Comparison of ENCODE assay signal across 25 cellular contexts in genomic region chr3:32280262-32280910, GRCh38. TPM values are rescaled to one million over a fixed set of nuclear protein-coding genes. Genes with fewer than 3 reads are reported as not detected.
DNase-seq lines count a peak whose midpoint lies in the region; ATAC-seq, FAIRE-seq and TF ChIP-seq lines count a peak whose summit lies in the region.
"Had no signal": no experiment of that assay in that cellular context is flagged by ENCODE, and none has a peak within 500 bp of the region (broad histone marks: within the 10 kb centered on the region; RNA-seq: fewer than 3 reads in every experiment).

No MANE protein-coding gene starts in this region.

- H3K9ac ChIP-seq in K562 (ENCODE audit: insufficient read depth in 1 of 2, low read depth in 2 of 2, low read length in 2 of 2): no peak overlapping the region
- no peak overlapping the region for H3K9ac ChIP-seq in mesendoderm (ENCODE audit: low read length)
- H3K9ac ChIP-seq: BLaER1, SK-N-SH had no signal

- DNase-seq in DMS53 (lab: John Stamatoyannopoulos, UW) (peak; percentile 37), DMS53 treated with DMSO at 0.1 percent for 48 hours (lab: John Stamatoyannopoulos, UW; ENCODE audit: unreplicated experiment) (no peak), PC-9 (peak; percentile 40 to 59), K562 (ENCODE audit: extremely low read depth in 1 of 4, low spot score in 3 of 4) (no peak), mesendoderm (peak; percentile 48), globus pallidus (ENCODE audit: low spot score) (no peak), foreskin fibroblast (no peak)
- DNase-seq in effector CD8-positive, alpha-beta T cell (lab: John Stamatoyannopoulos, UW): no peak
- DNase-seq: ACHN; CD4-positive, alpha-beta T cell; COR-L47; KG1; MV-4-11; NCI-H1694; NCI-H2081; NCI-H2171; NCI-H345; NCI-H524; NCI-H82; SHP77 treated with DMSO at 0.1 percent for 48 hours; SK-N-SH had no signal

- H3K4me3 ChIP-seq in PC-9: no peak overlapping the region
- H3K4me3 ChIP-seq in K562: no peak overlapping the region
- H3K4me3 ChIP-seq in mesendoderm (ENCODE audit: low read length): no peak overlapping the region
- no peak overlapping the region for H3K4me3 ChIP-seq in foreskin fibroblast (ENCODE audit: low read depth in 1 of 2, low read length in 2 of 2)
- H3K4me3 ChIP-seq: BLaER1 had no signal

- peaks cover 19% of the 10 kb centered on the region for H3K79me2 ChIP-seq in PC-9 (ENCODE audit: low read depth)
- no peaks in the 10 kb centered on the region for H3K79me2 ChIP-seq in K562 (ENCODE audit: control insufficient read depth, insufficient read depth, low read length)
- H3K79me2 ChIP-seq in mesendoderm (ENCODE audit: control insufficient read depth, insufficient read depth, low read length): no peaks in the 10 kb centered on the region

- H3K4ac ChIP-seq in mesendoderm (ENCODE audit: low read depth, low read length): no peak overlapping the region

- H3K9me3 ChIP-seq in PC-9 (ENCODE audit: insufficient read depth, low read depth): no peaks in the 10 kb centered on the region
- no peaks in the 10 kb centered on the region for H3K9me3 ChIP-seq in K562 (replicated peaks; ENCODE audit: control insufficient read depth, insufficient read depth, low read depth, low read length)
- H3K9me3 ChIP-seq: BLaER1, SK-N-SH had no signal

- no TSS peak for BruUV-seq in PC-9 (replicated peaks; lab: Mats Ljungman, UMichigan)
- no TSS peak for BruUV-seq in K562 (replicated peaks; lab: Mats Ljungman, UMichigan)

- H2BK5ac ChIP-seq in mesendoderm (ENCODE audit: low read length): no peak overlapping the region

- TF ChIP-seq POLR2A in K562 (conservative IDR thresholded peaks at IDR 0.05): no peak

- H2BK15ac ChIP-seq in mesendoderm (replicated peaks; ENCODE audit: low read depth): no peak overlapping the region

- intact Hi-C loops in PC-9 (cut with micrococcal nuclease; ENCODE audit: unreplicated experiment) (loop anchor here (5.0 kb wide), 1 partner anchor 103 kb away; no protein-coding TSS in a partner anchor), K562 (cut with micrococcal nuclease) (no loop called here)

- POLR2A ChIA-PET in PC-9 (lab: Charles Lee; ENCODE audit: unreplicated experiment): no interaction called here
- POLR2A ChIA-PET in K562 (lab: Yijun Ruan, JAX): no interaction called here

- no peak overlapping the region for H4K8ac ChIP-seq in mesendoderm (ENCODE audit: low read depth, low read length)

- TF ChIP-seq EP300 in K562 (IDR thresholded peaks at IDR 0.05; ENCODE audit: low read length): no peak

- WGBS in K562 (ENCODE audit: insufficient coverage, low coverage, missing lambda C conversion rate): 0% methylated on average over 6 of the region's 6 CpGs
- WGBS in mesendoderm (ENCODE audit: extremely low coverage, insufficient coverage, low lambda C conversion rate): no CpG with 5 or more reads among the region's 6 CpGs

- in situ Hi-C loops in K562 (cut with MboI): no loop called here

- no peak for TF ChIP-seq CTCF in PC-9 (conservative IDR thresholded peaks at IDR 0.05)
- no peak for TF ChIP-seq CTCF in K562 (IDR thresholded peaks at IDR 0.05 in 2 of 3, conservative IDR thresholded peaks at IDR 0.05 in 1 of 3; ENCODE audit: insufficient read depth in 2 of 3, low read depth in 1 of 3, low read length in 3 of 3)
- TF ChIP-seq CTCF in foreskin fibroblast (IDR thresholded peaks at IDR 0.05; ENCODE audit: low read depth, low read length): no peak

- H3K9me1 ChIP-seq in K562 (ENCODE audit: control insufficient read depth, insufficient read depth, low read length): no peaks in the 10 kb centered on the region

- H3K27ac ChIP-seq in PC-9: no peak overlapping the region; the same call in 1 of the 2 replicates
- no peak overlapping the region for H3K27ac ChIP-seq in K562 (ENCODE audit: extremely low read depth, low read depth, low read length)
- H3K27ac ChIP-seq in mesendoderm (ENCODE audit: low read depth, low read length): no peak overlapping the region
- H3K27ac ChIP-seq: 22Rv1, BLaER1 had no signal

- no peak overlapping the region for H3K23ac ChIP-seq in mesendoderm (ENCODE audit: low read length)

- no peak for FAIRE-seq in K562 (lab: Jason Lieb, UNC)
- FAIRE-seq: G401.6 had no signal

- peaks cover 17% of the 10 kb centered on the region for H3F3A ChIP-seq in PC-9 (ENCODE audit: insufficient read depth, low read depth)

- no peaks in the 10 kb centered on the region for H3K79me1 ChIP-seq in mesendoderm (ENCODE audit: low read length)

- H3K36me3 ChIP-seq in PC-9 (ENCODE audit: low read depth) (no peaks in the 10 kb centered on the region), K562 (ENCODE audit: control insufficient read depth, insufficient read depth, low read length) (no peaks in the 10 kb centered on the region), mesendoderm (ENCODE audit: control insufficient read depth, insufficient read depth, low read length) (no peaks in the 10 kb centered on the region)
- H3K36me3 ChIP-seq: BLaER1 had no signal

- no peak overlapping the region for H3K56ac ChIP-seq in mesendoderm (ENCODE audit: low read length)

- ATAC-seq in K562: no peak

- H3K4me2 ChIP-seq in PC-9 (peak overlapping the region; percentile 18), K562 (ENCODE audit: insufficient read depth, low read length) (no peak overlapping the region), mesendoderm (ENCODE audit: low read length) (no peak overlapping the region)
- H3K4me2 ChIP-seq: BLaER1, SK-N-SH had no signal

- H2AK5ac ChIP-seq in mesendoderm (ENCODE audit: low read length): no peak overlapping the region

- H3K9me2 ChIP-seq in PC-9 (ENCODE audit: insufficient read depth): no peaks in the 10 kb centered on the region
- H3K9me2 ChIP-seq: SK-N-SH had no signal

- no peak for TF ChIP-seq RAD21 in K562 (CRISPR knock-in tag; conservative IDR thresholded peaks at IDR 0.05 in 1 of 2, IDR thresholded peaks at IDR 0.05 in 1 of 2)

- no peak overlapping the region for H2BK120ac ChIP-seq in mesendoderm (ENCODE audit: low read depth, low read length)

- no peak overlapping the region for H2AFZ ChIP-seq in PC-9
- H2AFZ ChIP-seq in K562 (ENCODE audit: low read depth, low read length): no peak overlapping the region

- H3K18ac ChIP-seq in mesendoderm (ENCODE audit: low read length): no peak overlapping the region

- CTCF ChIA-PET in PC-9 (lab: Charles Lee) (interaction anchor here (0.6 to 0.7 kb wide), 2 partner anchors 8 to 43 kb away, joined by 3 to 12 read pairs; no protein-coding TSS in a partner anchor), K562 (lab: Yijun Ruan, JAX; ENCODE audit: low intra/inter-chr PET ratio) (no interaction called here)

- no peaks in the 10 kb centered on the region for H4K20me1 ChIP-seq in PC-9 (ENCODE audit: insufficient read depth)
- no peaks in the 10 kb centered on the region for H4K20me1 ChIP-seq in K562 (replicated peaks; ENCODE audit: control insufficient read depth, insufficient read depth, low read length)
- H4K20me1 ChIP-seq: BLaER1 had no signal

- H3K27me3 ChIP-seq in PC-9 (ENCODE audit: insufficient read depth, low read depth) (no peaks in the 10 kb centered on the region), K562 (ENCODE audit: control insufficient read depth in 2 of 2, insufficient read depth in 2 of 2, low read length in 2 of 2) (peaks cover 11 to 21% of the 10 kb centered on the region in 2 experiments; a peak in 4 of 5 replicates), mesendoderm (ENCODE audit: insufficient read depth, low read length, poor library complexity) (no peaks in the 10 kb centered on the region)
- H3K27me3 ChIP-seq: BLaER1 had no signal

- H3K4me1 ChIP-seq in PC-9 (replicated peaks; ENCODE audit: insufficient read depth): peaks cover 35% of the 10 kb centered on the region
- H3K4me1 ChIP-seq in K562 (replicated peaks in 1 of 2; ENCODE audit: control insufficient read depth in 2 of 2, insufficient read depth in 2 of 2, low read length in 2 of 2): no peaks in the 10 kb centered on the region
- no peaks in the 10 kb centered on the region for H3K4me1 ChIP-seq in mesendoderm (ENCODE audit: control insufficient read depth, low read depth, low read length)

- H4K5ac ChIP-seq in mesendoderm (ENCODE audit: low read length): no peak overlapping the region

TF ChIP-seq in K562, 482 proteins besides CTCF, POLR2A, EP300 and RAD21 (continues in another document):
- TF ChIP-seq PKNOX1 (IDR thresholded peaks at IDR 0.05): peak; percentile 67; the same call in 1 of the 2 replicates

RNA-seq across cellular contexts. Expression of gene CMTM8, which starts 41.9 kb away (rescaled TPM):
- total RNA-seq in PC-9 (2021) (16.8 and 17.8 TPM in 2 replicates), K562 (2014; rRNA removed) (not detected in 2 replicates), K562 (2014; rRNA removed; fragmentation: Illumina TruSeq; extraction: Trizol) (not detected in 2 replicates), K562 (2015; rRNA removed; fragmentation: Illumina TruSeq; extraction: Trizol) (not detected in 2 replicates), K562 (2021) (not detected in 2 replicates)
- total RNA-seq in K562 (2011; cell fraction: chromatin; rRNA removed; ENCODE audit: low replicate concordance): not detected in 2 replicates
- not detected in 2 replicates for total RNA-seq in K562 (2011; cell fraction: nucleolus; rRNA removed)
- total RNA-seq in K562 (2011; cell fraction: nucleoplasm; rRNA removed): not detected in 2 replicates
- polyA plus RNA-seq in K562 (2011; rRNA removed) (not detected in 2 replicates), K562 (2014; fragmentation: Illumina TruSeq; extraction: Trizol) (not detected in 2 replicates), K562 (2014; fragmentation: Nextera tagmentation; extraction: Ambion mirVana) (not detected), K562 (2014; rRNA removed) (not detected in 2 replicates)
- not detected in 2 replicates for polyA plus RNA-seq in K562 (2011; cell fraction: cytosol; rRNA removed)
- polyA plus RNA-seq in K562 (2011; cell fraction: nucleus; rRNA removed): not detected in 2 replicates
- polyA plus RNA-seq in K562 (2012): not detected in 2 replicates
- polyA minus RNA-seq in K562 (2011; rRNA and poly(A)+ RNA removed): not detected in 2 replicates
- polyA minus RNA-seq in K562 (2011; cell fraction: cytosol; rRNA and poly(A)+ RNA removed): not detected in 2 replicates
- not detected in 2 replicates for polyA minus RNA-seq in K562 (2011; cell fraction: nucleus; rRNA and poly(A)+ RNA removed)
- 7.4 TPM for polyA plus RNA-seq in mesendoderm (2013, experiment 1 of 2)
- 9.2 TPM for polyA plus RNA-seq in mesendoderm (2013, experiment 2 of 2)
- total RNA-seq: RPMI7951 had no signal

Comparison
In these comparisons a context has a peak if more than half of its experiments do, and no peak if none do; other contexts are left out.
1. DNase-seq: peak in DMS53 (single experiment), PC-9 (2 of 2) and mesendoderm (single experiment); none in DMS53 treated with DMSO at 0.1 percent for 48 hours (single experiment), K562 (0 of 4), globus pallidus (single experiment), foreskin fibroblast (0 of 2) and effector CD8-positive, alpha-beta T cell (single experiment).
2. RNA of gene CMTM8, which starts 41.9 kb away (total RNA-seq): 16.8 to 17.8 TPM in PC-9; not detected in K562; every median in the first group is over 10 times any median in the second.